1 cellular context compared by ENCODE assay signal in genomic region chr3:149657796-149658443, GRCh38.
TF ChIP-seq lines count a peak whose summit lies in the region.

Gene WWTR1 (minus strand): TSS chr3:149658025. CDS start chr3:149657306, 719 bp downstream.

TF ChIP-seq in HEK293, 187 proteins besides CTCF, POLR2A, EP300 and RAD21 (continued from another document):
- TF ChIP-seq, protein P1, sequence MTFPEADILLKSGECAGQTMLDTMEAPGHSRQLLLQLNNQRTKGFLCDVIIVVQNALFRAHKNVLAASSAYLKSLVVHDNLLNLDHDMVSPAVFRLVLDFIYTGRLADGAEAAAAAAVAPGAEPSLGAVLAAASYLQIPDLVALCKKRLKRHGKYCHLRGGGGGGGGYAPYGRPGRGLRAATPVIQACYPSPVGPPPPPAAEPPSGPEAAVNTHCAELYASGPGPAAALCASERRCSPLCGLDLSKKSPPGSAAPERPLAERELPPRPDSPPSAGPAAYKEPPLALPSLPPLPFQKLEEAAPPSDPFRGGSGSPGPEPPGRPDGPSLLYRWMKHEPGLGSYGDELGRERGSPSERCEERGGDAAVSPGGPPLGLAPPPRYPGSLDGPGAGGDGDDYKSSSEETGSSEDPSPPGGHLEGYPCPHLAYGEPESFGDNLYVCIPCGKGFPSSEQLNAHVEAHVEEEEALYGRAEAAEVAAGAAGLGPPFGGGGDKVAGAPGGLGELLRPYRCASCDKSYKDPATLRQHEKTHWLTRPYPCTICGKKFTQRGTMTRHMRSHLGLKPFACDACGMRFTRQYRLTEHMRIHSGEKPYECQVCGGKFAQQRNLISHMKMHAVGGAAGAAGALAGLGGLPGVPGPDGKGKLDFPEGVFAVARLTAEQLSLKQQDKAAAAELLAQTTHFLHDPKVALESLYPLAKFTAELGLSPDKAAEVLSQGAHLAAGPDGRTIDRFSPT (tag by site-specific recombination; IDR thresholded peaks at IDR 0.05), result peak; percentile 92
